In the genomic region with DNA sequence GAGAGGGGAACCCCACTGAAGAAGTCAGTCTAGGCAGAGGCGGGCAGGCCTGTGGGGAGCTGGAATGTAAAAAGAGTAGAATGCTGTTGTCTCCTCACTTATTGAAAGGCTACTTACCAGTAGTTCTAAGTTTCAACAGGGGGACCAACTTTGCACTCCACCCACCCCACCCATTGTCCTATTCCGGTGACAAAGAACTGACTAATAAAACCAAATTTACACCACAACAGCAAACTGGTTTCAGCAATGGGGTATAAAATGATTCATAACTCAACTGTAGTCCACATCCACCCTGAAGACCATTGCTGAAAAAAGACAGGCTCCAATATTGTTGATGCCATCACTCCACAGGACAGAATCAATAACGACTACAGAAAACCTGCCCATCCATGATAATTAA, we compare ENCODE assay signal across 27 cellular contexts.
"Had no signal": no experiment of that assay in that cellular context is flagged by ENCODE, and none has a peak within 500 bp of the region (broad histone marks: within the 10 kb centered on the region; RNA-seq: fewer than 3 reads in every experiment).

No MANE protein-coding gene starts in this region.

- DNase-seq: activated CD4-positive, alpha-beta T cell treated with anti-CD3 and anti-CD28 coated beads for 48 hours; activated CD4-positive, alpha-beta T cell treated with anti-CD3 and anti-CD28 coated beads, Interleukin-2, amount 50 U/mL, for 48 hours; activated CD8-positive, alpha-beta memory T cell treated with anti-CD3 and anti-CD28 coated beads for 24 hours; activated effector memory CD4-positive, alpha-beta T cell treated with Interleukin-2 at 50 U/mL for 16 hours; activated naive CD4-positive, alpha-beta T cell treated with Interleukin-2 at 50 U/mL for 16 hours; adrenal gland; aorta; body of pancreas; dorsolateral prefrontal cortex; effector memory CD4-positive, alpha-beta T cell; erythroblast; head of caudate nucleus; hippocampal formation; left colon; mammary epithelial cell; naive B cell; pancreas; spleen; stimulated activated naive CD8-positive, alpha-beta T cell treated with anti-CD3 and anti-CD28 coated beads, Interleukin-15, Interleukin-2, amounts not matched to agents 100 U/mL and 50 U/mL, for 24 hours; upper lobe of left lung had no signal

- ATAC-seq: activated CD4-positive, CD25-positive, alpha-beta regulatory T cell treated with anti-CD3 and anti-CD28 coated beads, Interleukin-2, amount 50 U/mL, for 24 hours; body of pancreas; left colon; pancreas; stimulated activated naive CD8-positive, alpha-beta T cell treated with anti-CD3 and anti-CD28 coated beads, Interleukin-15, Interleukin-2, amounts not matched to agents 100 U/mL and 50 U/mL, for 24 hours had no signal

- H3K4me1 ChIP-seq: adrenal gland, body of pancreas, pancreas, prostate gland, upper lobe of left lung had no signal

- H3K4me3 ChIP-seq: adrenal gland, body of pancreas, coronary artery, dorsolateral prefrontal cortex, gastroesophageal sphincter, pancreas, prostate gland, spleen, thoracic aorta, upper lobe of left lung, vagina had no signal

- H3K27ac ChIP-seq: adrenal gland, body of pancreas, dorsolateral prefrontal cortex, pancreas, prostate gland, spleen, thoracic aorta, upper lobe of left lung, VCaP had no signal

- H3K27me3 ChIP-seq: adrenal gland, body of pancreas, gastroesophageal sphincter, pancreas, spleen, upper lobe of left lung, vagina had no signal

- H3K36me3 ChIP-seq: adrenal gland, gastroesophageal sphincter, pancreas, prostate gland, spleen, thoracic aorta, upper lobe of left lung, vagina had no signal

- H3K9me3 ChIP-seq: adrenal gland, body of pancreas, gastroesophageal sphincter, pancreas, prostate gland, spleen, thoracic aorta, upper lobe of left lung, vagina had no signal
